ENCODE assay signal across 1 cellular context in the genomic region with DNA sequence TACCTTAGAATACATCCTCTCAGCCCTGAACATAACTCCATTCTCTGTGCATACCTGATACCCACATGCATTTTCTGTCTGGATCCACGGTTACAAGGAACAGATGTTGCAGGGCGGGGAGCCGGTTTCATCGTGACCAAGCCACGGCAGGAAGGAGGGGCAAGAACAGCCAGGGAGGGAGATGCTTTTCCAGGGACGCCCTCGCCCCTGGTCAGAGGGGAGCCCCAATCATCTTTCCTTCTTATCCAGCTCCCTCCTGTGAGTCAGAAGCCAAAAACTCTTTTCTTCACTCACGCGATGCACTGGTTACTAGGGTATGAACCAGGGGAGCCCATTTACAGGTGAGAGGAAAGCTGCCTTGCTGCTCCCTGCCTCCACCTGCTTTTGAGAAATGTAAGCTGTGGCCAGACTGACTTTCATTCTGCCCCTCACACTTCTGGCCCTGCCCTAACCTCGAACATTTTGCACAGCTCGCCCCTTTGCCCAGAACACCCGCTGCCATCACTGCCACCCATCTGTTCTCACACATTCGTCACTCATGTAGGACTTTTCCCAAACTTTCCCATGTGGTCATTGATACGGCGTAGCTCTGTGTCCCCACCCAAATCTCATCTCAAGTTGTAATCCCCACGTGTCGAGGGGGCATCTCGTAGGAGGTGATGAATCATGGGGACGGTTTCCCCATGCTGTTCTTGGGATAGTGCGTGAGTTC.
TF ChIP-seq lines count a peak whose summit lies in the region.

No MANE protein-coding gene starts in this region.

TF ChIP-seq in GM23338, 12 proteins besides CTCF, POLR2A, EP300 and RAD21:
- TF ChIP-seq EZH2 (IDR thresholded peaks at IDR 0.05; ENCODE audit: low read depth, unreplicated experiment) (no peak), EZH2phosphoT487 (IDR thresholded peaks at IDR 0.05; ENCODE audit: unreplicated experiment) (no peak), ZNF331 (CRISPR knock-in tag; IDR thresholded peaks at IDR 0.05; ENCODE audit: low read depth) (no peak), NANOG (IDR thresholded peaks at IDR 0.05; ENCODE audit: borderline replicate concordance) (no peak), JUNB (IDR thresholded peaks at IDR 0.05; ENCODE audit: unreplicated experiment) (no peak), ZNF114 (CRISPR knock-in tag; IDR thresholded peaks at IDR 0.05) (no peak), POLR2AphosphoS5 (IDR thresholded peaks at IDR 0.05; ENCODE audit: low read depth) (no peak), STAT1 (IDR thresholded peaks at IDR 0.05; ENCODE audit: unreplicated experiment) (no peak), CREB1 (CRISPR knock-in tag; IDR thresholded peaks at IDR 0.05; ENCODE audit: low read depth) (no peak)
- TF ChIP-seq, protein P1, sequence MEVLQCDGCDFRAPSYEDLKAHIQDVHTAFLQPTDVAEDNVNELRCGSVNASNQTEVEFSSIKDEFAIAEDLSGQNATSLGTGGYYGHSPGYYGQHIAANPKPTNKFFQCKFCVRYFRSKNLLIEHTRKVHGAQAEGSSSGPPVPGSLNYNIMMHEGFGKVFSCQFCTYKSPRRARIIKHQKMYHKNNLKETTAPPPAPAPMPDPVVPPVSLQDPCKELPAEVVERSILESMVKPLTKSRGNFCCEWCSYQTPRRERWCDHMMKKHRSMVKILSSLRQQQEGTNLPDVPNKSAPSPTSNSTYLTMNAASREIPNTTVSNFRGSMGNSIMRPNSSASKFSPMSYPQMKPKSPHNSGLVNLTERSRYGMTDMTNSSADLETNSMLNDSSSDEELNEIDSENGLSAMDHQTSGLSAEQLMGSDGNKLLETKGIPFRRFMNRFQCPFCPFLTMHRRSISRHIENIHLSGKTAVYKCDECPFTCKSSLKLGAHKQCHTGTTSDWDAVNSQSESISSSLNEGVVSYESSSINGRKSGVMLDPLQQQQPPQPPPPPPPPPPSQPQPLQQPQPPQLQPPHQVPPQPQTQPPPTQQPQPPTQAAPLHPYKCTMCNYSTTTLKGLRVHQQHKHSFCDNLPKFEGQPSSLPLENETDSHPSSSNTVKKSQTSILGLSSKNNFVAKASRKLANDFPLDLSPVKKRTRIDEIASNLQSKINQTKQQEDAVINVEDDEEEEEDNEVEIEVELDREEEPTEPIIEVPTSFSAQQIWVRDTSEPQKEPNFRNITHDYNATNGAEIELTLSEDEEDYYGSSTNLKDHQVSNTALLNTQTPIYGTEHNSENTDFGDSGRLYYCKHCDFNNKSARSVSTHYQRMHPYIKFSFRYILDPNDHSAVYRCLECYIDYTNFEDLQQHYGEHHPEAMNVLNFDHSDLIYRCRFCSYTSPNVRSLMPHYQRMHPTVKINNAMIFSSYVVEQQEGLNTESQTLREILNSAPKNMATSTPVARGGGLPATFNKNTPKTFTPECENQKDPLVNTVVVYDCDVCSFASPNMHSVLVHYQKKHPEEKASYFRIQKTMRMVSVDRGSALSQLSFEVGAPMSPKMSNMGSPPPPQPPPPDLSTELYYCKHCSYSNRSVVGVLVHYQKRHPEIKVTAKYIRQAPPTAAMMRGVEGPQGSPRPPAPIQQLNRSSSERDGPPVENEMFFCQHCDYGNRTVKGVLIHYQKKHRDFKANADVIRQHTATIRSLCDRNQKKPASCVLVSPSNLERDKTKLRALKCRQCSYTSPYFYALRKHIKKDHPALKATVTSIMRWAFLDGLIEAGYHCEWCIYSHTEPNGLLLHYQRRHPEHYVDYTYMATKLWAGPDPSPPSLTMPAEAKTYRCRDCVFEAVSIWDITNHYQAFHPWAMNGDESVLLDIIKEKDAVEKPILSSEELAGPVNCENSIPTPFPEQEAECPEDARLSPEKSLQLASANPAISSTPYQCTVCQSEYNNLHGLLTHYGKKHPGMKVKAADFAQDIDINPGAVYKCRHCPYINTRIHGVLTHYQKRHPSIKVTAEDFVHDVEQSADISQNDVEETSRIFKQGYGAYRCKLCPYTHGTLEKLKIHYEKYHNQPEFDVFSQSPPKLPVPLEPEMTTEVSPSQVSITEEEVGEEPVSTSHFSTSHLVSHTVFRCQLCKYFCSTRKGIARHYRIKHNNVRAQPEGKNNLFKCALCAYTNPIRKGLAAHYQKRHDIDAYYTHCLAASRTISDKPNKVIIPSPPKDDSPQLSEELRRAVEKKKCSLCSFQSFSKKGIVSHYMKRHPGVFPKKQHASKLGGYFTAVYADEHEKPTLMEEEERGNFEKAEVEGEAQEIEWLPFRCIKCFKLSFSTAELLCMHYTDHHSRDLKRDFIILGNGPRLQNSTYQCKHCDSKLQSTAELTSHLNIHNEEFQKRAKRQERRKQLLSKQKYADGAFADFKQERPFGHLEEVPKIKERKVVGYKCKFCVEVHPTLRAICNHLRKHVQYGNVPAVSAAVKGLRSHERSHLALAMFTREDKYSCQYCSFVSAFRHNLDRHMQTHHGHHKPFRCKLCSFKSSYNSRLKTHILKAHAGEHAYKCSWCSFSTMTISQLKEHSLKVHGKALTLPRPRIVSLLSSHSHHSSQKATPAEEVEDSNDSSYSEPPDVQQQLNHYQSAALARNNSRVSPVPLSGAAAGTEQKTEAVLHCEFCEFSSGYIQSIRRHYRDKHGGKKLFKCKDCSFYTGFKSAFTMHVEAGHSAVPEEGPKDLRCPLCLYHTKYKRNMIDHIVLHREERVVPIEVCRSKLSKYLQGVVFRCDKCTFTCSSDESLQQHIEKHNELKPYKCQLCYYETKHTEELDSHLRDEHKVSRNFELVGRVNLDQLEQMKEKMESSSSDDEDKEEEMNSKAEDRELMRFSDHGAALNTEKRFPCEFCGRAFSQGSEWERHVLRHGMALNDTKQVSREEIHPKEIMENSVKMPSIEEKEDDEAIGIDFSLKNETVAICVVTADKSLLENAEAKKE (CRISPR knock-in tag; IDR thresholded peaks at IDR 0.05): no peak
- TF ChIP-seq, protein P2, sequence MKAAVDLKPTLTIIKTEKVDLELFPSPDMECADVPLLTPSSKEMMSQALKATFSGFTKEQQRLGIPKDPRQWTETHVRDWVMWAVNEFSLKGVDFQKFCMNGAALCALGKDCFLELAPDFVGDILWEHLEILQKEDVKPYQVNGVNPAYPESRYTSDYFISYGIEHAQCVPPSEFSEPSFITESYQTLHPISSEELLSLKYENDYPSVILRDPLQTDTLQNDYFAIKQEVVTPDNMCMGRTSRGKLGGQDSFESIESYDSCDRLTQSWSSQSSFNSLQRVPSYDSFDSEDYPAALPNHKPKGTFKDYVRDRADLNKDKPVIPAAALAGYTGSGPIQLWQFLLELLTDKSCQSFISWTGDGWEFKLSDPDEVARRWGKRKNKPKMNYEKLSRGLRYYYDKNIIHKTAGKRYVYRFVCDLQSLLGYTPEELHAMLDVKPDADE (IDR thresholded peaks at IDR 0.05): no peak
- TF ChIP-seq, protein P3, sequence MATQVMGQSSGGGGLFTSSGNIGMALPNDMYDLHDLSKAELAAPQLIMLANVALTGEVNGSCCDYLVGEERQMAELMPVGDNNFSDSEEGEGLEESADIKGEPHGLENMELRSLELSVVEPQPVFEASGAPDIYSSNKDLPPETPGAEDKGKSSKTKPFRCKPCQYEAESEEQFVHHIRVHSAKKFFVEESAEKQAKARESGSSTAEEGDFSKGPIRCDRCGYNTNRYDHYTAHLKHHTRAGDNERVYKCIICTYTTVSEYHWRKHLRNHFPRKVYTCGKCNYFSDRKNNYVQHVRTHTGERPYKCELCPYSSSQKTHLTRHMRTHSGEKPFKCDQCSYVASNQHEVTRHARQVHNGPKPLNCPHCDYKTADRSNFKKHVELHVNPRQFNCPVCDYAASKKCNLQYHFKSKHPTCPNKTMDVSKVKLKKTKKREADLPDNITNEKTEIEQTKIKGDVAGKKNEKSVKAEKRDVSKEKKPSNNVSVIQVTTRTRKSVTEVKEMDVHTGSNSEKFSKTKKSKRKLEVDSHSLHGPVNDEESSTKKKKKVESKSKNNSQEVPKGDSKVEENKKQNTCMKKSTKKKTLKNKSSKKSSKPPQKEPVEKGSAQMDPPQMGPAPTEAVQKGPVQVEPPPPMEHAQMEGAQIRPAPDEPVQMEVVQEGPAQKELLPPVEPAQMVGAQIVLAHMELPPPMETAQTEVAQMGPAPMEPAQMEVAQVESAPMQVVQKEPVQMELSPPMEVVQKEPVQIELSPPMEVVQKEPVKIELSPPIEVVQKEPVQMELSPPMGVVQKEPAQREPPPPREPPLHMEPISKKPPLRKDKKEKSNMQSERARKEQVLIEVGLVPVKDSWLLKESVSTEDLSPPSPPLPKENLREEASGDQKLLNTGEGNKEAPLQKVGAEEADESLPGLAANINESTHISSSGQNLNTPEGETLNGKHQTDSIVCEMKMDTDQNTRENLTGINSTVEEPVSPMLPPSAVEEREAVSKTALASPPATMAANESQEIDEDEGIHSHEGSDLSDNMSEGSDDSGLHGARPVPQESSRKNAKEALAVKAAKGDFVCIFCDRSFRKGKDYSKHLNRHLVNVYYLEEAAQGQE (IDR thresholded peaks at IDR 0.05; ENCODE audit: unreplicated experiment): no peak
